ENCODE assay signal across 10 cellular contexts in genomic region chr20:57902478-57902877, GRCh38.
DNase-seq lines count a peak whose midpoint lies in the region; ATAC-seq and TF ChIP-seq lines count a peak whose summit lies in the region.
"Had no signal": no experiment of that assay in that cellular context is flagged by ENCODE, and none has a peak within 500 bp of the region (broad histone marks: within the 10 kb centered on the region; RNA-seq: fewer than 3 reads in every experiment).

No MANE protein-coding gene starts in this region.

- H4K91ac ChIP-seq in trophoblast cell (ENCODE audit: low read depth, low read length): no peak overlapping the region

- H2BK120ac ChIP-seq in trophoblast cell (ENCODE audit: insufficient read depth, low read length, poor library complexity): no peak overlapping the region

- H4K8ac ChIP-seq in trophoblast cell (ENCODE audit: low read depth, low read length): no peak overlapping the region

- no peak overlapping the region for H2BK12ac ChIP-seq in trophoblast cell (ENCODE audit: low read length)

- ATAC-seq in GM19351 (IDR thresholded peaks at IDR 0.05; ENCODE audit: unreplicated experiment) (peak; percentile 97), HG03460 (IDR thresholded peaks at IDR 0.05; ENCODE audit: unreplicated experiment) (peak; percentile 86), GM21381 (IDR thresholded peaks at IDR 0.05; ENCODE audit: unreplicated experiment) (no peak)

- in situ Hi-C loops in astrocyte of the spinal cord (cut with HindIII; ENCODE audit: low sequenced_read_pairs): no loop called here

- DNase-seq in AG08396 (ENCODE audit: low spot score) (peak; percentile 27), astrocyte of the spinal cord (ENCODE audit: low read depth, low spot score) (peak; percentile 79), trophoblast cell (no peak), NCI-H1092 (lab: John Stamatoyannopoulos, UW) (no peak), NCI-H510A treated with DMSO at 0.1 percent for 48 hours (lab: John Stamatoyannopoulos, UW) (no peak)
- DNase-seq: DMS79 treated with DMSO at 0.1 percent for 48 hours, NCI-H1436 had no signal

- no peak overlapping the region for H2BK5ac ChIP-seq in trophoblast cell (ENCODE audit: low read depth, low read length, poor library complexity)

- no peaks in the 10 kb centered on the region for H3K27me3 ChIP-seq in trophoblast cell (ENCODE audit: insufficient read depth, low read length)

- H3K79me1 ChIP-seq in trophoblast cell (ENCODE audit: low read length): no peaks in the 10 kb centered on the region

- H3K36me3 ChIP-seq in trophoblast cell (ENCODE audit: control insufficient read depth in 1 of 2, insufficient read depth in 2 of 2, low read length in 2 of 2): no peaks in the 10 kb centered on the region

- H3K4me3 ChIP-seq in astrocyte of the spinal cord (ENCODE audit: low read depth, low read length): no peak overlapping the region
- no peak overlapping the region for H3K4me3 ChIP-seq in trophoblast cell (ENCODE audit: low read depth, low read length)

- no peak overlapping the region for H3K4ac ChIP-seq in trophoblast cell (ENCODE audit: low read depth, low read length)

- no peak overlapping the region for H3K9ac ChIP-seq in trophoblast cell (ENCODE audit: low read length)

- no peak overlapping the region for H3K27ac ChIP-seq in trophoblast cell (ENCODE audit: low read depth, low read length)

- H3K14ac ChIP-seq in trophoblast cell (ENCODE audit: low read length): no peak overlapping the region

- no peak overlapping the region for H4K12ac ChIP-seq in trophoblast cell (ENCODE audit: low read depth, low read length)

- no CpG with 5 or more reads among the region's 1 CpG for WGBS in trophoblast cell (ENCODE audit: extremely low coverage, insufficient coverage, insufficient read length)

- no peaks in the 10 kb centered on the region for H3K79me2 ChIP-seq in trophoblast cell (ENCODE audit: control insufficient read depth, insufficient read depth, low read length, poor library complexity)

- H2AFZ ChIP-seq in trophoblast cell (ENCODE audit: insufficient read depth, low read length, poor library complexity): no peak overlapping the region

- no peak overlapping the region for H3K4me2 ChIP-seq in trophoblast cell (ENCODE audit: low read length)

- peak; percentile 26 for TF ChIP-seq CTCF in astrocyte of the spinal cord (IDR thresholded peaks at IDR 0.05; ENCODE audit: low read depth, low read length)

- no peaks in the 10 kb centered on the region for H3K9me3 ChIP-seq in trophoblast cell (ENCODE audit: insufficient read depth, low read depth, low read length)

- peaks cover 0 to 3% of the 10 kb centered on the region in 2 experiments for H3K4me1 ChIP-seq in trophoblast cell (ENCODE audit: control insufficient read depth in 1 of 2, insufficient read depth in 2 of 2, low read length in 2 of 2)

- no peak overlapping the region for H3K23ac ChIP-seq in trophoblast cell (ENCODE audit: low read length)

- no peak overlapping the region for H3K18ac ChIP-seq in trophoblast cell (ENCODE audit: low read length)

- no peak overlapping the region for H2AK5ac ChIP-seq in trophoblast cell (ENCODE audit: low read length)

Comparison
In these comparisons a context has a peak if more than half of its experiments do, and no peak if none do; other contexts are left out.
1. DNase-seq: peak in AG08396 (single experiment) and astrocyte of the spinal cord (single experiment); none in trophoblast cell (0 of 2), NCI-H1092 (single experiment) and NCI-H510A treated with DMSO at 0.1 percent for 48 hours (single experiment).